ENCODE assay signal across 8 cellular contexts in genomic region chr6:71383891-71384489, GRCh38.
DNase-seq lines count a peak whose midpoint lies in the region; ATAC-seq and TF ChIP-seq lines count a peak whose summit lies in the region.

No MANE protein-coding gene starts in this region.

- H3K4me1 Mint-ChIP-seq in activated CD4-positive, alpha-beta T cell treated with anti-CD3 and anti-CD28 coated beads for 36 hours = no peaks in the 10 kb centered on the region
- H3K4me1 Mint-ChIP-seq in brain (peaks cover 39% of the 10 kb centered on the region), mesothelial cell of epicardium (peaks cover 29% of the 10 kb centered on the region), T-cell (no peaks in the 10 kb centered on the region)

- intact Hi-C loops in activated CD4-positive, alpha-beta T cell treated with anti-CD3 and anti-CD28 coated beads for 36 hours (cut with DNase I, micrococcal nuclease) = loop anchor here (1.0 to 2.0 kb wide), 3 partner anchors 127 to 701 kb away; no protein-coding TSS in a partner anchor
- intact Hi-C loops in sciatic nerve (cut with DNase I) = loop anchor here (10.0 kb wide), 1 partner anchor 121 kb away; no protein-coding TSS in a partner anchor

- H3K9me3 Mint-ChIP-seq in activated CD4-positive, alpha-beta T cell treated with anti-CD3 and anti-CD28 coated beads for 36 hours (ENCODE audit: low read depth) = no peaks in the 10 kb centered on the region
- no peaks in the 10 kb centered on the region for H3K9me3 Mint-ChIP-seq in brain
- H3K9me3 Mint-ChIP-seq in mesothelial cell of epicardium = no peaks in the 10 kb centered on the region
- no peaks in the 10 kb centered on the region for H3K9me3 Mint-ChIP-seq in T-cell

- peak; percentile 85 to 91 for TF ChIP-seq CTCF in brain (conservative IDR thresholded peaks at IDR 0.05)
- TF ChIP-seq CTCF in mesothelial cell of epicardium (IDR thresholded peaks at IDR 0.05; ENCODE audit: unreplicated experiment) = peak; percentile 92

- H3K27ac Mint-ChIP-seq in activated CD4-positive, alpha-beta T cell treated with anti-CD3 and anti-CD28 coated beads for 36 hours = no peak overlapping the region
- H3K27ac Mint-ChIP-seq in brain (peak overlapping the region; percentile 5 to 79 (median 62)), mesothelial cell of epicardium (peak overlapping the region; percentile 1), T-cell (no peak overlapping the region)

- no peak overlapping the region for H3K4me3 Mint-ChIP-seq in activated CD4-positive, alpha-beta T cell treated with anti-CD3 and anti-CD28 coated beads for 36 hours
- H3K4me3 Mint-ChIP-seq in brain = no peak overlapping the region
- no peak overlapping the region for H3K4me3 Mint-ChIP-seq in mesothelial cell of epicardium
- H3K4me3 Mint-ChIP-seq in T-cell = no peak overlapping the region

- POLR2A ChIA-PET in activated CD4-positive, alpha-beta T cell treated with anti-CD3 and anti-CD28 coated beads for 36 hours (lab: Charles Lee) = no interaction called here
- POLR2A ChIA-PET in T-cell (lab: Charles Lee) = no interaction called here

- peak; percentile 12 for DNase-seq in activated CD4-positive, alpha-beta T cell treated with anti-CD3 and anti-CD28 coated beads for 36 hours
- DNase-seq in activated CD4-positive, alpha-beta T cell treated with anti-CD3 and anti-CD28 coated beads, Interleukin-2, amount 50 U/mL, for 1 hour = no peak
- DNase-seq in NCI-H1694 (lab: John Stamatoyannopoulos, UW) = peak; percentile 54
- no peak for DNase-seq in mesothelial cell of epicardium (ENCODE audit: low spot score in 2 of 2, unreplicated experiment in 2 of 2)
- no peak for DNase-seq in T-cell
- no peak for DNase-seq in sciatic nerve (ENCODE audit: low spot score)

- H3K27me3 Mint-ChIP-seq in activated CD4-positive, alpha-beta T cell treated with anti-CD3 and anti-CD28 coated beads for 36 hours = peaks cover 9% of the 10 kb centered on the region
- no peaks in the 10 kb centered on the region for H3K27me3 Mint-ChIP-seq in brain
- no peaks in the 10 kb centered on the region for H3K27me3 Mint-ChIP-seq in mesothelial cell of epicardium (ENCODE audit: low read depth)
- peaks cover 5 to 7% of the 10 kb centered on the region in 2 donors for H3K27me3 Mint-ChIP-seq in T-cell

- H3K36me3 Mint-ChIP-seq in activated CD4-positive, alpha-beta T cell treated with anti-CD3 and anti-CD28 coated beads for 36 hours (ENCODE audit: low read depth) = no peaks in the 10 kb centered on the region
- no peaks in the 10 kb centered on the region for H3K36me3 Mint-ChIP-seq in brain
- no peaks in the 10 kb centered on the region for H3K36me3 Mint-ChIP-seq in mesothelial cell of epicardium
- no peaks in the 10 kb centered on the region for H3K36me3 Mint-ChIP-seq in T-cell

- CTCF ChIA-PET in activated CD4-positive, alpha-beta T cell treated with anti-CD3 and anti-CD28 coated beads for 36 hours (lab: Charles Lee) = interaction anchor here (1.2 to 2.0 kb wide), 3 partner anchors 10 to 702 kb away, joined by 3 to 5 read pairs (median 4); no protein-coding TSS in a partner anchor
- CTCF ChIA-PET in T-cell (lab: Charles Lee) = interaction anchor here in 1 of 2 donors (1.1 kb wide), 1 partner anchor 8 kb away, joined by 3 read pairs; no protein-coding TSS in a partner anchor

- ATAC-seq in activated CD4-positive, alpha-beta T cell treated with anti-CD3 and anti-CD28 coated beads for 36 hours = no peak
- ATAC-seq in T-cell (replicated peaks in 1 of 4) (no peak), HG03095 (IDR thresholded peaks at IDR 0.05; ENCODE audit: unreplicated experiment) (no peak), sciatic nerve (no peak)

Comparison
In these comparisons a context has a peak if more than half of its experiments do, and no peak if none do; other contexts are left out.
1. DNase-seq: peak in activated CD4-positive, alpha-beta T cell treated with anti-CD3 and anti-CD28 coated beads for 36 hours (single experiment) and NCI-H1694 (single experiment); none in activated CD4-positive, alpha-beta T cell treated with anti-CD3 and anti-CD28 coated beads, Interleukin-2, amount 50 U/mL, for 1 hour (single experiment), mesothelial cell of epicardium (0 of 2), T-cell (0 of 34) and sciatic nerve (single experiment).
2. H3K27ac Mint-ChIP-seq: peak in brain (5 of 5) and mesothelial cell of epicardium (single experiment); none in activated CD4-positive, alpha-beta T cell treated with anti-CD3 and anti-CD28 coated beads for 36 hours (single experiment) and T-cell (0 of 2).